ENCODE assay signal across 13 cellular contexts in genomic region chr3:114363554-114364202, GRCh38.
DNase-seq lines count a peak whose midpoint lies in the region; ATAC-seq lines count a peak whose summit lies in the region.
"Had no signal": no experiment of that assay in that cellular context is flagged by ENCODE, and none has a peak within 500 bp of the region (broad histone marks: within the 10 kb centered on the region; RNA-seq: fewer than 3 reads in every experiment).

No MANE protein-coding gene starts in this region.

- no peak overlapping the region for H3K4me3 ChIP-seq in mesodermal cell (ENCODE audit: extremely low read depth, insufficient read depth, low read length, poor library complexity, severe bottlenecking)
- H3K4me3 ChIP-seq: upper lobe of left lung had no signal

- peak overlapping the region; percentile 7 for H3K27ac ChIP-seq in mesodermal cell (ENCODE audit: low read depth, low read length, severe bottlenecking)
- H3K27ac ChIP-seq: upper lobe of left lung had no signal

- peak; percentile 18 for ATAC-seq in esophagus mucosa
- ATAC-seq: naive thymus-derived CD4-positive, alpha-beta T cell had no signal

- 88 to 100% methylated on average over 1 of the region's 1 CpG for WGBS in mesodermal cell (ENCODE audit: insufficient coverage in 2 of 2), 2 experiments

- no peak overlapping the region for H3K4me3 Mint-ChIP-seq in T-helper 2 cell treated with Interferon-gamma antibody and Interleukin-4, amounts not matched to agents 5 μg/mL and 100 μg/mL, for 36 hours
- H3K4me3 Mint-ChIP-seq: activated naive CD8-positive, alpha-beta T cell treated with anti-CD3 and anti-CD28 coated beads, Interleukin-2, amount 10 ng/mL, durations not matched to agents 7 days and 5 days; naive thymus-derived CD4-positive, alpha-beta T cell had no signal

- no peaks in the 10 kb centered on the region for H3K9me3 Mint-ChIP-seq in T-helper 2 cell treated with Interferon-gamma antibody and Interleukin-4, amounts not matched to agents 5 μg/mL and 100 μg/mL, for 36 hours
- H3K9me3 Mint-ChIP-seq: activated naive CD8-positive, alpha-beta T cell treated with anti-CD3 and anti-CD28 coated beads, Interleukin-2, amount 10 ng/mL, durations not matched to agents 7 days and 5 days; naive thymus-derived CD4-positive, alpha-beta T cell had no signal

- H3K36me3 Mint-ChIP-seq in T-helper 2 cell treated with Interferon-gamma antibody and Interleukin-4, amounts not matched to agents 5 μg/mL and 100 μg/mL, for 36 hours (ENCODE audit: low read depth) = no peaks in the 10 kb centered on the region
- H3K36me3 Mint-ChIP-seq: activated naive CD8-positive, alpha-beta T cell treated with anti-CD3 and anti-CD28 coated beads, Interleukin-2, amount 10 ng/mL, durations not matched to agents 7 days and 5 days had no signal

- H3K27ac Mint-ChIP-seq in T-helper 2 cell treated with Interferon-gamma antibody and Interleukin-4, amounts not matched to agents 5 μg/mL and 100 μg/mL, for 36 hours = no peak overlapping the region
- H3K27ac Mint-ChIP-seq: activated naive CD8-positive, alpha-beta T cell treated with anti-CD3 and anti-CD28 coated beads, Interleukin-2, amount 10 ng/mL, durations not matched to agents 7 days and 5 days had no signal

- H3K4me1 Mint-ChIP-seq in T-helper 2 cell treated with Interferon-gamma antibody and Interleukin-4, amounts not matched to agents 5 μg/mL and 100 μg/mL, for 36 hours (ENCODE audit: low read depth) = peaks cover 2% of the 10 kb centered on the region
- H3K4me1 Mint-ChIP-seq: activated naive CD8-positive, alpha-beta T cell treated with anti-CD3 and anti-CD28 coated beads, Interleukin-2, amount 10 ng/mL, durations not matched to agents 7 days and 5 days; naive thymus-derived CD4-positive, alpha-beta T cell had no signal

- DNase-seq in A172 (ENCODE audit: low spot score) (peak; percentile 5), HT1080 (ENCODE audit: low read depth) (peak; percentile 54), NCI-H226 (no peak), NCI-H2227 treated with DMSO at 0.1 percent for 48 hours (lab: John Stamatoyannopoulos, UW) (no peak)
- DNase-seq in stimulated activated naive CD4-positive, alpha-beta T cell treated with Interleukin-2 at 50 U/mL for 16 hours (lab: John Stamatoyannopoulos, UW) = no peak
- no peak for DNase-seq in T-helper 2 cell treated with Interferon-gamma antibody and Interleukin-4, amounts not matched to agents 5 μg/mL and 100 μg/mL, for 36 hours (ENCODE audit: low spot score)
- DNase-seq: activated CD4-positive, alpha-beta T cell treated with anti-CD3 and anti-CD28 coated beads, Interleukin-2, amount 50 U/mL, for 48 hours; activated naive CD8-positive, alpha-beta T cell treated with anti-CD3 and anti-CD28 coated beads, Interleukin-2, amount 10 ng/mL, durations not matched to agents 7 days and 5 days; naive thymus-derived CD4-positive, alpha-beta T cell; stimulated activated CD4-positive, alpha-beta T cell treated with anti-CD3 and anti-CD28 coated beads, Interleukin-4, amount 100 ng/mL, for 1 hour; upper lobe of left lung had no signal

- H3K27me3 Mint-ChIP-seq in T-helper 2 cell treated with Interferon-gamma antibody and Interleukin-4, amounts not matched to agents 5 μg/mL and 100 μg/mL, for 36 hours (ENCODE audit: low read depth) = no peaks in the 10 kb centered on the region
- H3K27me3 Mint-ChIP-seq: activated naive CD8-positive, alpha-beta T cell treated with anti-CD3 and anti-CD28 coated beads, Interleukin-2, amount 10 ng/mL, durations not matched to agents 7 days and 5 days; naive thymus-derived CD4-positive, alpha-beta T cell had no signal

- H3K9me3 ChIP-seq in mesodermal cell (ENCODE audit: control insufficient read depth, low read length) = no peaks in the 10 kb centered on the region
- H3K9me3 ChIP-seq: upper lobe of left lung had no signal

- peaks cover 18% of the 10 kb centered on the region for H3K4me1 ChIP-seq in mesodermal cell (ENCODE audit: control insufficient read depth, insufficient read depth, low read length, poor library complexity, severe bottlenecking)

- H3K36me3 ChIP-seq in mesodermal cell (ENCODE audit: control insufficient read depth, insufficient read depth, low read length) = no peaks in the 10 kb centered on the region
- H3K36me3 ChIP-seq: upper lobe of left lung had no signal

Comparison
In these comparisons a context has a peak if more than half of its experiments do, and no peak if none do; other contexts are left out.
1. DNase-seq: peak in A172 (single experiment) and HT1080 (single experiment); none in NCI-H226 (single experiment), stimulated activated naive CD4-positive, alpha-beta T cell treated with Interleukin-2 at 50 U/mL for 16 hours (single experiment), T-helper 2 cell treated with Interferon-gamma antibody and Interleukin-4, amounts not matched to agents 5 μg/mL and 100 μg/mL, for 36 hours (single experiment) and NCI-H2227 treated with DMSO at 0.1 percent for 48 hours (single experiment).